1 cellular context compared by ENCODE assay signal in the genomic region with DNA sequence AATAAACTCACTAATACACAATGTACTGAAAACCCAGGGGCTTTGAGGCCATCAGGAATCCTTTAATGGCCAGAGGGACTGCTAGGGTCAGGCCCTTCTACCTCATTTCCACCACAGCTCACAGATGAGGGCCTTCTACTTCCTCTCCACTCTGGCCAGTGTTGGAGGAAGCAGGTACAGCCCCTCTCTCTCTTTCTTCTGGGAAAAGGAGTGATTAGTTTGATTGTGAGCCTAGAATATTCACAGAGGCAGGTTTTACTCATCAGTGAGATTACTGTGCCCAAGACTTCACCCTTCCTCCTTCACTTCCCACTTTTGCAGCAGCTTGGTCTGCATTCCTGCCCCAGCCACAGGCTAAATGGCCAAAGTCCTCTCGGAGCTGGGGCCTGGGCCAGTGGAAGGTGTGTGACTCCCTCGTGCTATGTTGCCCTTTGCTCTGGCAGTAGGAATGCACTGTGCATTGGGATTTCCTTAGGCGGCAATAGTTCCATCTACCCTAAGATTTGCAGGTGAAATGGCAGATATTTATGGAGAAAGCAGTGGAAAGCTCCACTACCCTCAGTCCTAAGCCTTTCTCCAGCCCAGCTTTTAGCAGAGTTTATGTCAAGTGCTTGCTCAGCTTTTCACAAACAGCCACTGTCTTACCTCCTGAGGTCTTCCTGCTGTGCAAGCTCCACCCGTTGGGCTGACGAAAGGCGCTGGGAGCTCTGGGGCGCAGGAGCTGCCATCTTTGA.
TF ChIP-seq lines count a peak whose summit lies in the region.

No MANE protein-coding gene starts in this region.

TF ChIP-seq in HepG2, 621 proteins besides CTCF, POLR2A, EP300 and RAD21 (continued from another document and continues in another):
- TF ChIP-seq, protein P1, sequence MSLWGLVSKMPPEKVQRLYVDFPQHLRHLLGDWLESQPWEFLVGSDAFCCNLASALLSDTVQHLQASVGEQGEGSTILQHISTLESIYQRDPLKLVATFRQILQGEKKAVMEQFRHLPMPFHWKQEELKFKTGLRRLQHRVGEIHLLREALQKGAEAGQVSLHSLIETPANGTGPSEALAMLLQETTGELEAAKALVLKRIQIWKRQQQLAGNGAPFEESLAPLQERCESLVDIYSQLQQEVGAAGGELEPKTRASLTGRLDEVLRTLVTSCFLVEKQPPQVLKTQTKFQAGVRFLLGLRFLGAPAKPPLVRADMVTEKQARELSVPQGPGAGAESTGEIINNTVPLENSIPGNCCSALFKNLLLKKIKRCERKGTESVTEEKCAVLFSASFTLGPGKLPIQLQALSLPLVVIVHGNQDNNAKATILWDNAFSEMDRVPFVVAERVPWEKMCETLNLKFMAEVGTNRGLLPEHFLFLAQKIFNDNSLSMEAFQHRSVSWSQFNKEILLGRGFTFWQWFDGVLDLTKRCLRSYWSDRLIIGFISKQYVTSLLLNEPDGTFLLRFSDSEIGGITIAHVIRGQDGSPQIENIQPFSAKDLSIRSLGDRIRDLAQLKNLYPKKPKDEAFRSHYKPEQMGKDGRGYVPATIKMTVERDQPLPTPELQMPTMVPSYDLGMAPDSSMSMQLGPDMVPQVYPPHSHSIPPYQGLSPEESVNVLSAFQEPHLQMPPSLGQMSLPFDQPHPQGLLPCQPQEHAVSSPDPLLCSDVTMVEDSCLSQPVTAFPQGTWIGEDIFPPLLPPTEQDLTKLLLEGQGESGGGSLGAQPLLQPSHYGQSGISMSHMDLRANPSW (CRISPR knock-in tag; IDR thresholded peaks at IDR 0.05; ENCODE audit: borderline replicate concordance), result no peak; the same call in 1 of the 2 replicates
- TF ChIP-seq HDAC1 (CRISPR knock-in tag; IDR thresholded peaks at IDR 0.05), result peak; percentile 93
- 0 out of 2 replicates have a peak, but pooled peaks have one; percentile 75 for TF ChIP-seq TOPORS (CRISPR knock-in tag; IDR thresholded peaks at IDR 0.05)
- peak; percentile 70; the same call in 1 of the 2 replicates for TF ChIP-seq ZNF12 (CRISPR knock-in tag; IDR thresholded peaks at IDR 0.05)
- 0 out of 2 replicates have a peak, but pooled peaks have one; percentile 51 for TF ChIP-seq MEIS2 (CRISPR knock-in tag; IDR thresholded peaks at IDR 0.05)
- no peak for TF ChIP-seq KLF9 (CRISPR knock-in tag; IDR thresholded peaks at IDR 0.05; ENCODE audit: low read depth)
- no peak for TF ChIP-seq PBX2 (CRISPR knock-in tag; IDR thresholded peaks at IDR 0.05)
- no peak for TF ChIP-seq ZFP41 (CRISPR knock-in tag; IDR thresholded peaks at IDR 0.05; ENCODE audit: borderline replicate concordance)
- peak; percentile 30; the same call in 1 of the 2 replicates for TF ChIP-seq STAT5B (CRISPR knock-in tag; IDR thresholded peaks at IDR 0.05)
- TF ChIP-seq RAD51 (IDR thresholded peaks at IDR 0.05; ENCODE audit: borderline replicate concordance), result no peak
- TF ChIP-seq, protein P2, sequence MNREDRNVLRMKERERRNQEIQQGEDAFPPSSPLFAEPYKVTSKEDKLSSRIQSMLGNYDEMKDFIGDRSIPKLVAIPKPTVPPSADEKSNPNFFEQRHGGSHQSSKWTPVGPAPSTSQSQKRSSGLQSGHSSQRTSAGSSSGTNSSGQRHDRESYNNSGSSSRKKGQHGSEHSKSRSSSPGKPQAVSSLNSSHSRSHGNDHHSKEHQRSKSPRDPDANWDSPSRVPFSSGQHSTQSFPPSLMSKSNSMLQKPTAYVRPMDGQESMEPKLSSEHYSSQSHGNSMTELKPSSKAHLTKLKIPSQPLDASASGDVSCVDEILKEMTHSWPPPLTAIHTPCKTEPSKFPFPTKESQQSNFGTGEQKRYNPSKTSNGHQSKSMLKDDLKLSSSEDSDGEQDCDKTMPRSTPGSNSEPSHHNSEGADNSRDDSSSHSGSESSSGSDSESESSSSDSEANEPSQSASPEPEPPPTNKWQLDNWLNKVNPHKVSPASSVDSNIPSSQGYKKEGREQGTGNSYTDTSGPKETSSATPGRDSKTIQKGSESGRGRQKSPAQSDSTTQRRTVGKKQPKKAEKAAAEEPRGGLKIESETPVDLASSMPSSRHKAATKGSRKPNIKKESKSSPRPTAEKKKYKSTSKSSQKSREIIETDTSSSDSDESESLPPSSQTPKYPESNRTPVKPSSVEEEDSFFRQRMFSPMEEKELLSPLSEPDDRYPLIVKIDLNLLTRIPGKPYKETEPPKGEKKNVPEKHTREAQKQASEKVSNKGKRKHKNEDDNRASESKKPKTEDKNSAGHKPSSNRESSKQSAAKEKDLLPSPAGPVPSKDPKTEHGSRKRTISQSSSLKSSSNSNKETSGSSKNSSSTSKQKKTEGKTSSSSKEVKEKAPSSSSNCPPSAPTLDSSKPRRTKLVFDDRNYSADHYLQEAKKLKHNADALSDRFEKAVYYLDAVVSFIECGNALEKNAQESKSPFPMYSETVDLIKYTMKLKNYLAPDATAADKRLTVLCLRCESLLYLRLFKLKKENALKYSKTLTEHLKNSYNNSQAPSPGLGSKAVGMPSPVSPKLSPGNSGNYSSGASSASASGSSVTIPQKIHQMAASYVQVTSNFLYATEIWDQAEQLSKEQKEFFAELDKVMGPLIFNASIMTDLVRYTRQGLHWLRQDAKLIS (CRISPR knock-in tag; IDR thresholded peaks at IDR 0.05), result no peak
- no peak for TF ChIP-seq NR1H2 (CRISPR knock-in tag; IDR thresholded peaks at IDR 0.05; ENCODE audit: borderline replicate concordance, low read depth)
- TF ChIP-seq BCL3 (CRISPR knock-in tag; IDR thresholded peaks at IDR 0.05), result 0 out of 2 replicates have a peak, but pooled peaks have one; percentile 52
- TF ChIP-seq RARA (CRISPR knock-in tag; IDR thresholded peaks at IDR 0.05), result peak; percentile 80
- peak; percentile 86 for TF ChIP-seq ZBTB25 (CRISPR knock-in tag; IDR thresholded peaks at IDR 0.05)
- TF ChIP-seq IRX3 (CRISPR knock-in tag; IDR thresholded peaks at IDR 0.05; ENCODE audit: borderline replicate concordance, low read depth), result no peak
- TF ChIP-seq, protein P3, sequence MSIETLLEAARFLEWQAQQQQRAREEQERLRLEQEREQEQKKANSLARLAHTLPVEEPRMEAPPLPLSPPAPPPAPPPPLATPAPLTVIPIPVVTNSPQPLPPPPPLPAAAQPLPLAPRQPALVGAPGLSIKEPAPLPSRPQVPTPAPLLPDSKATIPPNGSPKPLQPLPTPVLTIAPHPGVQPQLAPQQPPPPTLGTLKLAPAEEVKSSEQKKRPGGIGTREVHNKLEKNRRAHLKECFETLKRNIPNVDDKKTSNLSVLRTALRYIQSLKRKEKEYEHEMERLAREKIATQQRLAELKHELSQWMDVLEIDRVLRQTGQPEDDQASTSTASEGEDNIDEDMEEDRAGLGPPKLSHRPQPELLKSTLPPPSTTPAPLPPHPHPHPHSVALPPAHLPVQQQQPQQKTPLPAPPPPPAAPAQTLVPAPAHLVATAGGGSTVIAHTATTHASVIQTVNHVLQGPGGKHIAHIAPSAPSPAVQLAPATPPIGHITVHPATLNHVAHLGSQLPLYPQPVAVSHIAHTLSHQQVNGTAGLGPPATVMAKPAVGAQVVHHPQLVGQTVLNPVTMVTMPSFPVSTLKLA (IDR thresholded peaks at IDR 0.05), result 0 out of 2 replicates have a peak, but pooled peaks have one; percentile 29
- TF ChIP-seq SKI (IDR thresholded peaks at IDR 0.05; ENCODE audit: partially characterized antibody), result no peak
- peak; percentile 65; the same call in 1 of the 2 replicates for TF ChIP-seq ISL2 (CRISPR knock-in tag; IDR thresholded peaks at IDR 0.05)
- TF ChIP-seq, protein P4, sequence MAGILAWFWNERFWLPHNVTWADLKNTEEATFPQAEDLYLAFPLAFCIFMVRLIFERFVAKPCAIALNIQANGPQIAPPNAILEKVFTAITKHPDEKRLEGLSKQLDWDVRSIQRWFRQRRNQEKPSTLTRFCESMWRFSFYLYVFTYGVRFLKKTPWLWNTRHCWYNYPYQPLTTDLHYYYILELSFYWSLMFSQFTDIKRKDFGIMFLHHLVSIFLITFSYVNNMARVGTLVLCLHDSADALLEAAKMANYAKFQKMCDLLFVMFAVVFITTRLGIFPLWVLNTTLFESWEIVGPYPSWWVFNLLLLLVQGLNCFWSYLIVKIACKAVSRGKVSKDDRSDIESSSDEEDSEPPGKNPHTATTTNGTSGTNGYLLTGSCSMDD (CRISPR knock-in tag; IDR thresholded peaks at IDR 0.05), result no peak
- TF ChIP-seq JUND (CRISPR knock-in tag; IDR thresholded peaks at IDR 0.05), result peak; percentile 27; the same call in 1 of the 2 replicates
- TF ChIP-seq AGO1 (IDR thresholded peaks at IDR 0.05; ENCODE audit: low read depth, low read length, poor library complexity, severe bottlenecking), result no peak
- TF ChIP-seq SRSF4 (IDR thresholded peaks at IDR 0.05; ENCODE audit: low read depth, low read length, poor library complexity, severe bottlenecking), result no peak
- no peak for TF ChIP-seq ZFP37 (CRISPR knock-in tag; IDR thresholded peaks at IDR 0.05; ENCODE audit: borderline replicate concordance)
- TF ChIP-seq PPARG (CRISPR knock-in tag; conservative IDR thresholded peaks at IDR 0.05), result peak; percentile 82
- TF ChIP-seq, protein P5, sequence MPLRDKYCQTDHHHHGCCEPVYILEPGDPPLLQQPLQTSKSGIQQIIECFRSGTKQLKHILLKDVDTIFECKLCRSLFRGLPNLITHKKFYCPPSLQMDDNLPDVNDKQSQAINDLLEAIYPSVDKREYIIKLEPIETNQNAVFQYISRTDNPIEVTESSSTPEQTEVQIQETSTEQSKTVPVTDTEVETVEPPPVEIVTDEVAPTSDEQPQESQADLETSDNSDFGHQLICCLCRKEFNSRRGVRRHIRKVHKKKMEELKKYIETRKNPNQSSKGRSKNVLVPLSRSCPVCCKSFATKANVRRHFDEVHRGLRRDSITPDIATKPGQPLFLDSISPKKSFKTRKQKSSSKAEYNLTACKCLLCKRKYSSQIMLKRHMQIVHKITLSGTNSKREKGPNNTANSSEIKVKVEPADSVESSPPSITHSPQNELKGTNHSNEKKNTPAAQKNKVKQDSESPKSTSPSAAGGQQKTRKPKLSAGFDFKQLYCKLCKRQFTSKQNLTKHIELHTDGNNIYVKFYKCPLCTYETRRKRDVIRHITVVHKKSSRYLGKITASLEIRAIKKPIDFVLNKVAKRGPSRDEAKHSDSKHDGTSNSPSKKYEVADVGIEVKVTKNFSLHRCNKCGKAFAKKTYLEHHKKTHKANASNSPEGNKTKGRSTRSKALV (CRISPR knock-in tag; IDR thresholded peaks at IDR 0.05), result no peak
- TF ChIP-seq ARID2 (CRISPR knock-in tag; IDR thresholded peaks at IDR 0.05; ENCODE audit: borderline replicate concordance), result peak; percentile 61; the same call in 1 of the 2 replicates
- TF ChIP-seq, protein P6, sequence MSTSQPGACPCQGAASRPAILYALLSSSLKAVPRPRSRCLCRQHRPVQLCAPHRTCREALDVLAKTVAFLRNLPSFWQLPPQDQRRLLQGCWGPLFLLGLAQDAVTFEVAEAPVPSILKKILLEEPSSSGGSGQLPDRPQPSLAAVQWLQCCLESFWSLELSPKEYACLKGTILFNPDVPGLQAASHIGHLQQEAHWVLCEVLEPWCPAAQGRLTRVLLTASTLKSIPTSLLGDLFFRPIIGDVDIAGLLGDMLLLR (CRISPR knock-in tag; IDR thresholded peaks at IDR 0.05), result peak; percentile 74; the same call in 1 of the 2 replicates
- TF ChIP-seq ZNF333 (CRISPR knock-in tag; IDR thresholded peaks at IDR 0.05; ENCODE audit: borderline replicate concordance), result no peak
- TF ChIP-seq ZNF7 (CRISPR knock-in tag; IDR thresholded peaks at IDR 0.05), result no peak
- TF ChIP-seq SYNCRIP (IDR thresholded peaks at IDR 0.05; ENCODE audit: insufficient read depth, low read depth, low read length), result no peak
- no peak for TF ChIP-seq ZBTB2 (CRISPR knock-in tag; IDR thresholded peaks at IDR 0.05; ENCODE audit: low read depth)
- peak; percentile 74; the same call in 1 of the 2 replicates for TF ChIP-seq ZIK1 (CRISPR knock-in tag; IDR thresholded peaks at IDR 0.05; ENCODE audit: borderline replicate concordance, low read depth)
- TF ChIP-seq IRF2 (CRISPR knock-in tag; IDR thresholded peaks at IDR 0.05), result peak; percentile 72; the same call in 1 of the 2 replicates
- no peak; the same call in 1 of the 2 replicates for TF ChIP-seq ZNF547 (CRISPR knock-in tag; IDR thresholded peaks at IDR 0.05)
- TF ChIP-seq MAZ (IDR thresholded peaks at IDR 0.05; ENCODE audit: borderline replicate concordance, low read depth, low read length), result 0 out of 2 replicates have a peak, but pooled peaks have one; percentile 40
- TF ChIP-seq MAZ (CRISPR knock-in tag; IDR thresholded peaks at IDR 0.05; ENCODE audit: low read depth), result peak; percentile 52; the same call in 1 of the 2 replicates
- TF ChIP-seq ZFAT (CRISPR knock-in tag; conservative IDR thresholded peaks at IDR 0.05), result no peak
- 0 out of 2 replicates have a peak, but pooled peaks have one; percentile 44 for TF ChIP-seq ZNF34 (CRISPR knock-in tag; IDR thresholded peaks at IDR 0.05; ENCODE audit: borderline replicate concordance)
- peak; percentile 74 for TF ChIP-seq ELF1 (CRISPR knock-in tag; IDR thresholded peaks at IDR 0.05)
- TF ChIP-seq ZNF768 (CRISPR knock-in tag; IDR thresholded peaks at IDR 0.05), result no peak
